In the genomic region with DNA sequence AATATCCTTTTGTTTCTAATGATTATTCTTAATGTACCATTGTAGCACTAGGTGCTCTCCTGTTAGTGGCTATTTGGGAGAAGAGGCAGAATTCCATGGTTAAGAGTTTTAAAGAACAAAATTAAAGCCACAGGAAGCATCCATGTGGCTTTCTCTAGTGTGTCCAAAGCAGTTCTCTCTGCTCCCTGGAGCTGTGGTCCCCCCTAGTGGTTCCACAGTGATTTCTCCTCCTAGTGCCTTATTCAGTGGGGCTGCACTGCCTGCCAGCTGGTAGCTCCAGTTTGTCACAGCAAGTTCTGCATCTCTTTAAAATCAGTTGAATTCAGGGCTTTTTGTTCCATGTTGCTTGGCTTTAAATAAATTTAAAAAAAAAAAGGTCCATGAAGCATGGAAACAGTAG, we compare ENCODE assay signal across 8 cellular contexts. TPM values are rescaled to one million over a fixed set of nuclear protein-coding genes. Genes with fewer than 3 reads are reported as not detected.
DNase-seq lines count a peak whose midpoint lies in the region; ATAC-seq and TF ChIP-seq lines count a peak whose summit lies in the region.

No MANE protein-coding gene starts in this region.

- CTCF ChIA-PET in activated CD4-positive, alpha-beta memory T cell treated with anti-CD3 and anti-CD28 coated beads, Interleukin-2, amount 10 ng/mL, durations not matched to agents 7 days and 5 days (lab: Charles Lee), result interaction anchor here (0.6 kb wide), 1 partner anchor 417 kb away, joined by 4 read pairs; no protein-coding TSS in a partner anchor

- DNase-seq in GM04503 (ENCODE audit: low read depth) (peak; percentile 22), Right ventricle myocardium superior (peak; percentile 65), renal cortical epithelial cell (ENCODE audit: low read depth) (peak; percentile 67), NK-92 (lab: John Stamatoyannopoulos, UW; ENCODE audit: unreplicated experiment) (no peak)
- DNase-seq in activated CD4-positive, alpha-beta memory T cell treated with anti-CD3 and anti-CD28 coated beads, Interleukin-2, amount 10 ng/mL, durations not matched to agents 7 days and 5 days, result peak; percentile 18
- DNase-seq in stimulated activated CD4-positive, alpha-beta T cell treated with anti-CD3 and anti-CD28 coated beads, Interleukin-4, amount 100 ng/mL, for 1 hour, result no peak

- intact Hi-C loops in Right ventricle myocardium superior (cut with DNase I), result loop anchor here (10.0 kb wide), 1 partner anchor 420 kb away; no protein-coding TSS in a partner anchor

- no peak overlapping the region for H3K27ac Mint-ChIP-seq in activated CD4-positive, alpha-beta memory T cell treated with anti-CD3 and anti-CD28 coated beads, Interleukin-2, amount 10 ng/mL, durations not matched to agents 7 days and 5 days

- H3K4me3 Mint-ChIP-seq in activated CD4-positive, alpha-beta memory T cell treated with anti-CD3 and anti-CD28 coated beads, Interleukin-2, amount 10 ng/mL, durations not matched to agents 7 days and 5 days, result no peak overlapping the region

- H3K9me3 Mint-ChIP-seq in activated CD4-positive, alpha-beta memory T cell treated with anti-CD3 and anti-CD28 coated beads, Interleukin-2, amount 10 ng/mL, durations not matched to agents 7 days and 5 days, result no peaks in the 10 kb centered on the region

- peak; percentile 94 for ATAC-seq in Right ventricle myocardium superior (ENCODE audit: poor library complexity)
- ATAC-seq in HG03280 (IDR thresholded peaks at IDR 0.05; ENCODE audit: unreplicated experiment), result no peak

- peaks cover 59% of the 10 kb centered on the region for H3K27me3 Mint-ChIP-seq in activated CD4-positive, alpha-beta memory T cell treated with anti-CD3 and anti-CD28 coated beads, Interleukin-2, amount 10 ng/mL, durations not matched to agents 7 days and 5 days

- H3K4me1 Mint-ChIP-seq in activated CD4-positive, alpha-beta memory T cell treated with anti-CD3 and anti-CD28 coated beads, Interleukin-2, amount 10 ng/mL, durations not matched to agents 7 days and 5 days, result no peaks in the 10 kb centered on the region

- no peak for TF ChIP-seq EP300 in Ishikawa (IDR thresholded peaks at IDR 0.05; ENCODE audit: borderline replicate concordance)

- POLR2A ChIA-PET in activated CD4-positive, alpha-beta memory T cell treated with anti-CD3 and anti-CD28 coated beads, Interleukin-2, amount 10 ng/mL, durations not matched to agents 7 days and 5 days (lab: Charles Lee), result no interaction called here

- no peaks in the 10 kb centered on the region for H3K36me3 Mint-ChIP-seq in activated CD4-positive, alpha-beta memory T cell treated with anti-CD3 and anti-CD28 coated beads, Interleukin-2, amount 10 ng/mL, durations not matched to agents 7 days and 5 days (ENCODE audit: low read depth)

- peak; percentile 64 for TF ChIP-seq RAD21 in Ishikawa (IDR thresholded peaks at IDR 0.05; ENCODE audit: low read depth)

TF ChIP-seq in Ishikawa, 13 proteins besides CTCF, POLR2A, EP300 and RAD21:
- TF ChIP-seq, protein P1, sequence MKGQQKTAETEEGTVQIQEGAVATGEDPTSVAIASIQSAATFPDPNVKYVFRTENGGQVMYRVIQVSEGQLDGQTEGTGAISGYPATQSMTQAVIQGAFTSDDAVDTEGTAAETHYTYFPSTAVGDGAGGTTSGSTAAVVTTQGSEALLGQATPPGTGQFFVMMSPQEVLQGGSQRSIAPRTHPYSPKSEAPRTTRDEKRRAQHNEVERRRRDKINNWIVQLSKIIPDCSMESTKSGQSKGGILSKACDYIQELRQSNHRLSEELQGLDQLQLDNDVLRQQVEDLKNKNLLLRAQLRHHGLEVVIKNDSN (IDR thresholded peaks at IDR 0.05), result no peak
- no peak for TF ChIP-seq EGR1 (IDR thresholded peaks at IDR 0.05)
- TF ChIP-seq, protein P2, sequence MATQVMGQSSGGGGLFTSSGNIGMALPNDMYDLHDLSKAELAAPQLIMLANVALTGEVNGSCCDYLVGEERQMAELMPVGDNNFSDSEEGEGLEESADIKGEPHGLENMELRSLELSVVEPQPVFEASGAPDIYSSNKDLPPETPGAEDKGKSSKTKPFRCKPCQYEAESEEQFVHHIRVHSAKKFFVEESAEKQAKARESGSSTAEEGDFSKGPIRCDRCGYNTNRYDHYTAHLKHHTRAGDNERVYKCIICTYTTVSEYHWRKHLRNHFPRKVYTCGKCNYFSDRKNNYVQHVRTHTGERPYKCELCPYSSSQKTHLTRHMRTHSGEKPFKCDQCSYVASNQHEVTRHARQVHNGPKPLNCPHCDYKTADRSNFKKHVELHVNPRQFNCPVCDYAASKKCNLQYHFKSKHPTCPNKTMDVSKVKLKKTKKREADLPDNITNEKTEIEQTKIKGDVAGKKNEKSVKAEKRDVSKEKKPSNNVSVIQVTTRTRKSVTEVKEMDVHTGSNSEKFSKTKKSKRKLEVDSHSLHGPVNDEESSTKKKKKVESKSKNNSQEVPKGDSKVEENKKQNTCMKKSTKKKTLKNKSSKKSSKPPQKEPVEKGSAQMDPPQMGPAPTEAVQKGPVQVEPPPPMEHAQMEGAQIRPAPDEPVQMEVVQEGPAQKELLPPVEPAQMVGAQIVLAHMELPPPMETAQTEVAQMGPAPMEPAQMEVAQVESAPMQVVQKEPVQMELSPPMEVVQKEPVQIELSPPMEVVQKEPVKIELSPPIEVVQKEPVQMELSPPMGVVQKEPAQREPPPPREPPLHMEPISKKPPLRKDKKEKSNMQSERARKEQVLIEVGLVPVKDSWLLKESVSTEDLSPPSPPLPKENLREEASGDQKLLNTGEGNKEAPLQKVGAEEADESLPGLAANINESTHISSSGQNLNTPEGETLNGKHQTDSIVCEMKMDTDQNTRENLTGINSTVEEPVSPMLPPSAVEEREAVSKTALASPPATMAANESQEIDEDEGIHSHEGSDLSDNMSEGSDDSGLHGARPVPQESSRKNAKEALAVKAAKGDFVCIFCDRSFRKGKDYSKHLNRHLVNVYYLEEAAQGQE (IDR thresholded peaks at IDR 0.05; ENCODE audit: low read depth), result no peak
- no peak for TF ChIP-seq YY1 (IDR thresholded peaks at IDR 0.05; ENCODE audit: low read depth)
- TF ChIP-seq CREB1 (IDR thresholded peaks at IDR 0.05; ENCODE audit: low read depth), result no peak
- no peak for TF ChIP-seq FOXM1 (IDR thresholded peaks at IDR 0.05; ENCODE audit: borderline replicate concordance, low read depth)
- TF ChIP-seq, protein P3, sequence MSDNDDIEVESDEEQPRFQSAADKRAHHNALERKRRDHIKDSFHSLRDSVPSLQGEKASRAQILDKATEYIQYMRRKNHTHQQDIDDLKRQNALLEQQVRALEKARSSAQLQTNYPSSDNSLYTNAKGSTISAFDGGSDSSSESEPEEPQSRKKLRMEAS (IDR thresholded peaks at IDR 0.05), result no peak
- no peak for TF ChIP-seq TEAD4 (IDR thresholded peaks at IDR 0.05)
- no peak for TF ChIP-seq CEBPB (IDR thresholded peaks at IDR 0.05)
- no peak for TF ChIP-seq NFIC (IDR thresholded peaks at IDR 0.05)
- no peak for TF ChIP-seq ZBTB7A (IDR thresholded peaks at IDR 0.05; ENCODE audit: low read depth)
- TF ChIP-seq TAF1 (IDR thresholded peaks at IDR 0.05; ENCODE audit: low read depth), result no peak
- no peak for TF ChIP-seq TCF12 (IDR thresholded peaks at IDR 0.05; ENCODE audit: low read depth)

RNA-seq across cellular contexts. Expression of a gene that starts 39.6 kb away (rescaled TPM):
- 10 to 100 TPM; 33.2 to 35.3 TPM for total RNA-seq in activated CD4-positive, alpha-beta memory T cell treated with anti-CD3 and anti-CD28 coated beads, Interleukin-2, amount 10 ng/mL, durations not matched to agents 7 days and 5 days
- total RNA-seq in Right ventricle myocardium superior, result 16.2 TPM
- 8.3 and 14.3 TPM in 2 replicates for total RNA-seq in renal cortical epithelial cell

Comparison
In these comparisons a context has a peak if more than half of its experiments do, and no peak if none do; other contexts are left out.
1. DNase-seq: peak in GM04503 (single experiment), activated CD4-positive, alpha-beta memory T cell treated with anti-CD3 and anti-CD28 coated beads, Interleukin-2, amount 10 ng/mL, durations not matched to agents 7 days and 5 days (single experiment), Right ventricle myocardium superior (single experiment) and renal cortical epithelial cell (single experiment); none in NK-92 (single experiment) and stimulated activated CD4-positive, alpha-beta T cell treated with anti-CD3 and anti-CD28 coated beads, Interleukin-4, amount 100 ng/mL, for 1 hour (single experiment).